8 cellular contexts compared by ENCODE assay signal in the genomic region with DNA sequence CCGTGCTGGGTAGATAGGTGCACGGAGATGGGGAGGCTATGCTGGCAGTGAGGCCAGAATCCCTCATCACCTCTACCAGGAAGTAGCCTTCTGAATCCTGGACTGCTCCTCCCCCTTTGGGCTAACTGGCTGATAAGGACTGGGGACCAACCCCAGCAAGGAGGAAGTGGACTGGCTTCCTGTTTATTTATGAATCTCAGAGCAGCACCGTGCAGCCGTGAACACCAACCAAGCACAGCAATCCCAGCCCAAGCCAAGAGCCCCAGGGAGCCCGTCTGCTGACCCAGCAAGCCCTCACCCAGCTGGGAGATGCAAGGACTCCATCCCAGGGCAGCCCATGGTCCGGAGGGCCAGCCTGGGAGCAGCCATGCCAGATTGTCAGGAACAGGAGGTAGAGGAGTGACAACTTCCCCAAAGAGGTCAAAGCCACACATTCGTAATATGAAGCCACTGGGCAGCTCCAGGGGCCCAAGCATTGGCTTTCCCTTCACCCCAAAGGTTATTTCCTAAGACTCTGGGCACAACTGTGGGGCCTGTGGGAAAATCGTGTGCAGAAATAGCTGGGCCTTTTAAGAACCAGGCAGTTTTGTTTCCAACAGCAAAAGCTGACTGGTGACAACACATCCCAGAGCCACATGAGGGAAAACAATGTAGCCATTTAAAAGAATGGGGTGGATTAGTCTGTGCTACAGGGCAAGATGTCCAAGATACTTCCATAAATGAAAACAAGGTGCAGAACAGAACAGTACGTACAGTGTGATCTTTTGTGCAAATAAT. TPM values are rescaled to one million over a fixed set of nuclear protein-coding genes. Genes with fewer than 3 reads are reported as not detected.
A peak's percentile ranks its signal among the peaks of the same experiment; 100 is the strongest.
DNase-seq lines count a peak whose midpoint lies in the region; ATAC-seq, FAIRE-seq and TF ChIP-seq lines count a peak whose summit lies in the region.

No MANE protein-coding gene starts in this region.

- WGBS in liver: 67% methylated on average over 9 of the region's 9 CpGs
- WGBS in ovary, 3 donors: 59 to 66% (median 61%) methylated on average over 9 of the region's 9 CpGs

- H3K27me3 Mint-ChIP-seq in CD4-positive, alpha-beta T cell: no peaks in the 10 kb centered on the region
- H3K27me3 Mint-ChIP-seq in activated T-helper 2 cell treated with anti-CD3 and anti-CD28 coated beads, Interferon-gamma antibody, Interleukin-2, Interleukin-4, amounts not matched to agents 10 μg/mL and 5 μg/mL and 100 μg/mL, durations not matched to agents 14 hours and 24 hours and 36 hours (ENCODE audit: low read depth): peaks cover 4% of the 10 kb centered on the region

- peaks cover 61% of the 10 kb centered on the region for H3K4me1 Mint-ChIP-seq in CD4-positive, alpha-beta T cell (ENCODE audit: low read depth)
- H3K4me1 Mint-ChIP-seq in activated T-helper 2 cell treated with anti-CD3 and anti-CD28 coated beads, Interferon-gamma antibody, Interleukin-2, Interleukin-4, amounts not matched to agents 10 μg/mL and 5 μg/mL and 100 μg/mL, durations not matched to agents 14 hours and 24 hours and 36 hours (ENCODE audit: low read depth): peaks cover 44% of the 10 kb centered on the region

- H3K27me3 ChIP-seq in CD4-positive, alpha-beta T cell (ENCODE audit: control insufficient read depth, insufficient read depth, low read length): no peaks in the 10 kb centered on the region
- H3K27me3 ChIP-seq in HL-60 (ENCODE audit: insufficient read depth, poor library complexity, severe bottlenecking) (no peaks in the 10 kb centered on the region), liver (ENCODE audit: control insufficient read depth in 4 of 4, insufficient read depth in 4 of 4, low read length in 3 of 4) (no peaks in the 10 kb centered on the region), vagina (no peaks in the 10 kb centered on the region), ovary (no peaks in the 10 kb centered on the region)

- H3K4me3 Mint-ChIP-seq in CD4-positive, alpha-beta T cell: no peak overlapping the region
- no peak overlapping the region for H3K4me3 Mint-ChIP-seq in activated T-helper 2 cell treated with anti-CD3 and anti-CD28 coated beads, Interferon-gamma antibody, Interleukin-2, Interleukin-4, amounts not matched to agents 10 μg/mL and 5 μg/mL and 100 μg/mL, durations not matched to agents 14 hours and 24 hours and 36 hours (ENCODE audit: low read depth)

- TF ChIP-seq CTCF in CD4-positive, alpha-beta T cell (IDR thresholded peaks at IDR 0.05): no peak
- no peak for TF ChIP-seq CTCF in HL-60 (IDR thresholded peaks at IDR 0.05; ENCODE audit: insufficient read depth, low read length)
- TF ChIP-seq CTCF in liver (IDR thresholded peaks at IDR 0.05; ENCODE audit: low read depth, low read length, missing input control): no peak
- no peak for TF ChIP-seq CTCF in vagina (IDR thresholded peaks at IDR 0.05)
- TF ChIP-seq CTCF in ovary (IDR thresholded peaks at IDR 0.05): no peak
- no peak for TF ChIP-seq CTCF in D721Med (IDR thresholded peaks at IDR 0.05; ENCODE audit: insufficient read depth, missing control alignments)

- no peak overlapping the region for H3K27ac ChIP-seq in CD4-positive, alpha-beta T cell (ENCODE audit: low read depth, low read length)
- peak overlapping the region; percentile 82 for H3K27ac ChIP-seq in HL-60 (replicated peaks)
- peak overlapping the region; percentile 15 to 54 for H3K27ac ChIP-seq in liver (ENCODE audit: low read depth in 1 of 2, low read length in 2 of 2)
- peak overlapping the region; percentile 37 for H3K27ac ChIP-seq in vagina
- H3K27ac ChIP-seq in ovary: no peak overlapping the region

- CTCF ChIA-PET in CD4-positive, alpha-beta T cell (lab: Charles Lee): interaction anchor here (0.6 to 1.2 kb wide), 3 partner anchors 9 to 51 kb away, joined by 3 to 4 read pairs (median 4); no protein-coding TSS in a partner anchor

- no peak for FAIRE-seq in D721Med (lab: Jason Lieb, UNC)

- ATAC-seq in CD4-positive, alpha-beta T cell (ENCODE audit: poor library complexity): no peak

- H3K9ac ChIP-seq in liver (ENCODE audit: low read depth in 1 of 2, low read length in 2 of 2): peak overlapping the region in 1 of 2 donors; percentile 31

- H3K36me3 ChIP-seq in liver (ENCODE audit: control insufficient read depth in 4 of 4, insufficient read depth in 3 of 4, low read depth in 1 of 4, low read length in 3 of 4): no peaks in the 10 kb centered on the region
- H3K36me3 ChIP-seq in vagina: no peaks in the 10 kb centered on the region
- no peaks in the 10 kb centered on the region for H3K36me3 ChIP-seq in ovary

- no peaks in the 10 kb centered on the region for H3K9me3 Mint-ChIP-seq in CD4-positive, alpha-beta T cell
- H3K9me3 Mint-ChIP-seq in activated T-helper 2 cell treated with anti-CD3 and anti-CD28 coated beads, Interferon-gamma antibody, Interleukin-2, Interleukin-4, amounts not matched to agents 10 μg/mL and 5 μg/mL and 100 μg/mL, durations not matched to agents 14 hours and 24 hours and 36 hours: no peaks in the 10 kb centered on the region

- intact Hi-C loops in CD4-positive, alpha-beta T cell (cut with DNase I, micrococcal nuclease): no loop called here
- intact Hi-C loops in activated T-helper 2 cell treated with anti-CD3 and anti-CD28 coated beads, Interferon-gamma antibody, Interleukin-2, Interleukin-4, amounts not matched to agents 10 μg/mL and 5 μg/mL and 100 μg/mL, durations not matched to agents 14 hours and 24 hours and 36 hours (cut with micrococcal nuclease): no loop called here
- intact Hi-C loops in vagina (cut with DNase I): loop anchor here (10.0 kb wide), 1 partner anchor 76 kb away; no protein-coding TSS in a partner anchor
- intact Hi-C loops in ovary (cut with DNase I): loop anchor here in 3 of 4 donors (5.0 to 10.0 kb wide), 2 partner anchors 73 to 76 kb away; no protein-coding TSS in a partner anchor

- no peaks in the 10 kb centered on the region for H3K36me3 Mint-ChIP-seq in CD4-positive, alpha-beta T cell (ENCODE audit: low read depth)
- no peaks in the 10 kb centered on the region for H3K36me3 Mint-ChIP-seq in activated T-helper 2 cell treated with anti-CD3 and anti-CD28 coated beads, Interferon-gamma antibody, Interleukin-2, Interleukin-4, amounts not matched to agents 10 μg/mL and 5 μg/mL and 100 μg/mL, durations not matched to agents 14 hours and 24 hours and 36 hours (ENCODE audit: low read depth)

- no peak for TF ChIP-seq RAD21 in liver (IDR thresholded peaks at IDR 0.05)

- no peak for TF ChIP-seq EP300 in ovary (IDR thresholded peaks at IDR 0.05)

- H3K4me3 ChIP-seq in HL-60 (replicated peaks; ENCODE audit: insufficient read depth, low read length) (peak overlapping the region; percentile 49), liver (ENCODE audit: low read depth in 1 of 3, low read length in 3 of 3) (no peak overlapping the region), vagina (no peak overlapping the region), ovary (no peak overlapping the region)

- POLR2A ChIA-PET in CD4-positive, alpha-beta T cell (lab: Charles Lee): interaction anchor here (1.1 to 1.7 kb wide), 3 partner anchors 30 to 73 kb away, joined by 3 to 10 read pairs (median 4); no protein-coding TSS in a partner anchor

- H3K27ac Mint-ChIP-seq in CD4-positive, alpha-beta T cell: peak overlapping the region; percentile 64
- peak overlapping the region; percentile 53 for H3K27ac Mint-ChIP-seq in activated T-helper 2 cell treated with anti-CD3 and anti-CD28 coated beads, Interferon-gamma antibody, Interleukin-2, Interleukin-4, amounts not matched to agents 10 μg/mL and 5 μg/mL and 100 μg/mL, durations not matched to agents 14 hours and 24 hours and 36 hours

- H3K4me1 ChIP-seq in liver (ENCODE audit: control insufficient read depth in 4 of 4, insufficient read depth in 4 of 4, low read length in 3 of 4) (peaks cover 2 to 11% (median 4%) of the 10 kb centered on the region in 4 donors), vagina (peaks cover 20% of the 10 kb centered on the region), ovary (ENCODE audit: insufficient read depth) (no peaks in the 10 kb centered on the region)

- peak in 1 of 10 experiments; percentile 9 for DNase-seq in CD4-positive, alpha-beta T cell
- DNase-seq in HL-60 (ENCODE audit: low read depth in 1 of 2, low spot score in 1 of 2) (peak; percentile 83 to 91), vagina (ENCODE audit: extremely low spot score in 2 of 2) (no peak), ovary (no peak), D721Med (ENCODE audit: insufficient read length, low spot score) (no peak)
- no peak for DNase-seq in activated T-helper 2 cell treated with anti-CD3 and anti-CD28 coated beads, Interferon-gamma antibody, Interleukin-2, Interleukin-4, amounts not matched to agents 10 μg/mL and 5 μg/mL and 100 μg/mL, durations not matched to agents 14 hours and 24 hours and 36 hours (ENCODE audit: low spot score)
- no peak for DNase-seq in stimulated activated CD4-positive, alpha-beta T cell treated with anti-CD3 and anti-CD28 coated beads, Interleukin-4, amount 100 ng/mL, for 4 hours

- no peak for TF ChIP-seq POLR2A in vagina (IDR thresholded peaks at IDR 0.05)
- no peak for TF ChIP-seq POLR2A in ovary (IDR thresholded peaks at IDR 0.05)

- H3K9me3 ChIP-seq in CD4-positive, alpha-beta T cell (ENCODE audit: control insufficient read depth, low read length): no peaks in the 10 kb centered on the region
- no peaks in the 10 kb centered on the region for H3K9me3 ChIP-seq in liver (ENCODE audit: control insufficient read depth in 4 of 4, low read length in 3 of 4)
- H3K9me3 ChIP-seq in vagina: no peaks in the 10 kb centered on the region
- H3K9me3 ChIP-seq in ovary: no peaks in the 10 kb centered on the region

TF ChIP-seq in liver, 16 proteins besides CTCF, POLR2A, EP300 and RAD21 (continues in another document):
- TF ChIP-seq GABPA (IDR thresholded peaks at IDR 0.05 in 1 of 2, conservative IDR thresholded peaks at IDR 0.05 in 1 of 2) (no peak), HNF4A (conservative IDR thresholded peaks at IDR 0.05) (no peak), NR2F2 (IDR thresholded peaks at IDR 0.05) (no peak)

RNA-seq across cellular contexts. Expression of a gene that starts 23.9 kb away (rescaled TPM):
- 10 to 100 TPM; 24.2 to 31.6 TPM for total RNA-seq in CD4-positive, alpha-beta T cell
- total RNA-seq in activated T-helper 2 cell treated with anti-CD3 and anti-CD28 coated beads, Interferon-gamma antibody, Interleukin-2, Interleukin-4, amounts not matched to agents 10 μg/mL and 5 μg/mL and 100 μg/mL, durations not matched to agents 14 hours and 24 hours and 36 hours: 335 and 339 TPM in 2 replicates
- total RNA-seq in liver: 10 to 100 TPM; 52.5 to 84.7 TPM
- 100 to 1,000 TPM; 112 to 149 TPM for polyA plus RNA-seq in liver
- total RNA-seq in vagina: 58.7 TPM
- 100 to 1,000 TPM in 4 of 7 donors, 10 to 100 TPM in 3; 46.0 to 132 (median 106) TPM for total RNA-seq in ovary
- polyA plus RNA-seq in ovary: 100 to 1,000 TPM in 1 of 2 donors, 10 to 100 TPM in 1; 87.1 to 148 TPM

RNA-seq across cellular contexts. Expression of a gene that starts 28.7 kb away (rescaled TPM):
- 10 to 100 TPM; 33.7 to 34.9 TPM for total RNA-seq in CD4-positive, alpha-beta T cell
- total RNA-seq in activated T-helper 2 cell treated with anti-CD3 and anti-CD28 coated beads, Interferon-gamma antibody, Interleukin-2, Interleukin-4, amounts not matched to agents 10 μg/mL and 5 μg/mL and 100 μg/mL, durations not matched to agents 14 hours and 24 hours and 36 hours: 4.3 and 5.4 TPM in 2 replicates
- total RNA-seq in liver (10 to 100 TPM; 13.1 to 23.1 TPM), vagina (42.7 TPM), ovary (10 to 100 TPM; 26.0 to 60.9 (median 52.4) TPM)
- polyA plus RNA-seq in liver (10 to 100 TPM in 1 of 2 donors, 1 to 10 TPM in 1; 5.3 to 21.9 TPM), ovary (10 to 100 TPM; 17.1 to 19.4 TPM)

Comparison
In these comparisons a context has a peak if more than half of its experiments do, and no peak if none do; other contexts are left out.
1. DNase-seq: peak in HL-60 (2 of 2); none in activated T-helper 2 cell treated with anti-CD3 and anti-CD28 coated beads, Interferon-gamma antibody, Interleukin-2, Interleukin-4, amounts not matched to agents 10 μg/mL and 5 μg/mL and 100 μg/mL, durations not matched to agents 14 hours and 24 hours and 36 hours (single experiment), vagina (0 of 2), ovary (0 of 5), stimulated activated CD4-positive, alpha-beta T cell treated with anti-CD3 and anti-CD28 coated beads, Interleukin-4, amount 100 ng/mL, for 4 hours (0 of 2) and D721Med (single experiment).
2. H3K27ac ChIP-seq: peak in HL-60 (single experiment), liver (2 of 2) and vagina (single experiment); none in CD4-positive, alpha-beta T cell (single experiment) and ovary (0 of 2).
3. intact Hi-C loops: an anchor here in vagina (10.0 kb wide) and ovary (5.0 to 10.0 kb wide); none called in CD4-positive, alpha-beta T cell and activated T-helper 2 cell treated with anti-CD3 and anti-CD28 coated beads, Interferon-gamma antibody, Interleukin-2, Interleukin-4, amounts not matched to agents 10 μg/mL and 5 μg/mL and 100 μg/mL, durations not matched to agents 14 hours and 24 hours and 36 hours.